Comparison of ENCODE assay signal across 9 cellular contexts in the genomic region with DNA sequence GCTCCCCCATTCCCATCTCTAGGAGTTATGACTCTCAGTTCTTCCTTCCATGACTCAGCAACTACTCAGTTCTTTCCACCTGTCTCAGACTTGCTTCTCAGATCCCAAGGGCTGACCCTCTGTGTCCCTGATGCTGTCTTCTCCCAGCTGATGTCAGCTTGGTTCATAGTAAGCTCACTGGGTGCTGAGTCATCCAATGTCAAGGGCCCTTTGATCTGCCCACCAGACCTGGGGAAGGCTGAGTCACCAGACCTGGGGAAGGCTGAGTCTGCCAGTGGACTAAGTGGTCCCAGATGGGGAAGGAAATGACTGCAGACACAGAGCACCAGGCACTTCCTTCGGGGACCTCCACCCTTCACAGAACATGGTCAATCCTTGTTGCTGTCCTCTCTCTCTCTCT.
A peak's percentile ranks its signal among the peaks of the same experiment; 100 is the strongest.
DNase-seq lines count a peak whose midpoint lies in the region; ATAC-seq and TF ChIP-seq lines count a peak whose summit lies in the region.
"Had no signal": no experiment of that assay in that cellular context is flagged by ENCODE, and none has a peak within 500 bp of the region (broad histone marks: within the 10 kb centered on the region; RNA-seq: fewer than 3 reads in every experiment).

No MANE protein-coding gene starts in this region.

- DNase-seq in activated naive CD4-positive, alpha-beta T cell treated with Interleukin-2 at 50 U/mL for 16 hours, result peak; percentile 71
- DNase-seq in activated naive CD4-positive, alpha-beta T cell treated with anti-CD3 and anti-CD28 coated beads, Interleukin-2, amount 10 ng/mL, durations not matched to agents 7 days and 5 days, result no peak
- no peak for DNase-seq in RWPE2 (ENCODE audit: low spot score)
- peak; percentile 50 for DNase-seq in amniotic stem cell (lab: John Stamatoyannopoulos, UW)
- DNase-seq in pons (ENCODE audit: low spot score), result peak; percentile 14
- no peak for DNase-seq in occipital lobe (lab: John Stamatoyannopoulos, UW)
- DNase-seq in hippocampal formation (lab: John Stamatoyannopoulos, UW), result no peak

- no peaks in the 10 kb centered on the region for H3K27me3 ChIP-seq in RWPE2 (ENCODE audit: insufficient read depth, poor library complexity, severe bottlenecking)

- H3K4me1 ChIP-seq in RWPE2 (ENCODE audit: insufficient read depth, poor library complexity, severe bottlenecking), result no peaks in the 10 kb centered on the region

- H3K36me3 ChIP-seq in RWPE2 (ENCODE audit: low read depth), result no peaks in the 10 kb centered on the region

- H3K27me3 Mint-ChIP-seq in activated naive CD4-positive, alpha-beta T cell treated with anti-CD3 and anti-CD28 coated beads, Interleukin-2, amount 10 ng/mL, durations not matched to agents 7 days and 5 days, result no peaks in the 10 kb centered on the region

- no peaks in the 10 kb centered on the region for H3K9me3 Mint-ChIP-seq in activated naive CD4-positive, alpha-beta T cell treated with anti-CD3 and anti-CD28 coated beads, Interleukin-2, amount 10 ng/mL, durations not matched to agents 7 days and 5 days

- ATAC-seq in RWPE2 (ENCODE audit: low read depth) (peak; percentile 77), GM18505 (IDR thresholded peaks at IDR 0.05; ENCODE audit: unreplicated experiment) (no peak)
- ATAC-seq: CD8-positive, alpha-beta T cell had no signal

- TF ChIP-seq POLR2A in GM18505 (IDR thresholded peaks at IDR 0.05; ENCODE audit: borderline replicate concordance, extremely low read depth, insufficient read depth, insufficient read length), result no peak

- H3K4me3 ChIP-seq in RWPE2 (ENCODE audit: severe bottlenecking), result no peak overlapping the region

- no peaks in the 10 kb centered on the region for H3K9me3 ChIP-seq in RWPE2 (ENCODE audit: severe bottlenecking)

- no peaks in the 10 kb centered on the region for H3K36me3 Mint-ChIP-seq in activated naive CD4-positive, alpha-beta T cell treated with anti-CD3 and anti-CD28 coated beads, Interleukin-2, amount 10 ng/mL, durations not matched to agents 7 days and 5 days
- H3K36me3 Mint-ChIP-seq: CD8-positive, alpha-beta T cell had no signal

- CTCF ChIA-PET in activated naive CD4-positive, alpha-beta T cell treated with anti-CD3 and anti-CD28 coated beads, Interleukin-2, amount 10 ng/mL, durations not matched to agents 7 days and 5 days (lab: Charles Lee), result interaction anchor here (0.7 kb wide), 1 partner anchor 160 kb away, joined by 4 read pairs; no protein-coding TSS in a partner anchor

- H3K4me3 Mint-ChIP-seq in activated naive CD4-positive, alpha-beta T cell treated with anti-CD3 and anti-CD28 coated beads, Interleukin-2, amount 10 ng/mL, durations not matched to agents 7 days and 5 days, result no peak overlapping the region
- H3K4me3 Mint-ChIP-seq: CD8-positive, alpha-beta T cell had no signal

- no peak for TF ChIP-seq CTCF in RWPE2 (IDR thresholded peaks at IDR 0.05; ENCODE audit: poor library complexity, severe bottlenecking)

- H3K27ac ChIP-seq in RWPE2 (ENCODE audit: poor library complexity, severe bottlenecking), result no peak overlapping the region

- no peaks in the 10 kb centered on the region for H3K4me1 Mint-ChIP-seq in activated naive CD4-positive, alpha-beta T cell treated with anti-CD3 and anti-CD28 coated beads, Interleukin-2, amount 10 ng/mL, durations not matched to agents 7 days and 5 days

- H3K27ac Mint-ChIP-seq in activated naive CD4-positive, alpha-beta T cell treated with anti-CD3 and anti-CD28 coated beads, Interleukin-2, amount 10 ng/mL, durations not matched to agents 7 days and 5 days, result no peak overlapping the region
- H3K27ac Mint-ChIP-seq: CD8-positive, alpha-beta T cell had no signal

Comparison
In these comparisons a context has a peak if more than half of its experiments do, and no peak if none do; other contexts are left out.
1. DNase-seq: peak in activated naive CD4-positive, alpha-beta T cell treated with Interleukin-2 at 50 U/mL for 16 hours (single experiment), amniotic stem cell (single experiment) and pons (single experiment); none in activated naive CD4-positive, alpha-beta T cell treated with anti-CD3 and anti-CD28 coated beads, Interleukin-2, amount 10 ng/mL, durations not matched to agents 7 days and 5 days (single experiment), RWPE2 (single experiment), occipital lobe (single experiment) and hippocampal formation (0 of 2).